26 cellular contexts compared by ENCODE assay signal in genomic region chr1:238439483-238439882, GRCh38.
"Had no signal": no experiment of that assay in that cellular context is flagged by ENCODE, and none has a peak within 500 bp of the region (broad histone marks: within the 10 kb centered on the region; RNA-seq: fewer than 3 reads in every experiment).

No MANE protein-coding gene starts in this region.

- H3K9me3 ChIP-seq: Peyer's patch, SJCRH30 had no signal

- H3K4me3 ChIP-seq: Peyer's patch, SJCRH30 had no signal

- H3K27ac ChIP-seq: KMS-11, Peyer's patch, RWPE1, SJCRH30, VCaP had no signal

- H3K36me3 ChIP-seq: Peyer's patch, SJCRH30 had no signal

- DNase-seq: activated CD4-positive, alpha-beta memory T cell treated with anti-CD3 and anti-CD28 coated beads, Interleukin-2, amount 10 ng/mL, durations not matched to agents 7 days and 5 days; activated CD4-positive, alpha-beta T cell treated with anti-CD3 and anti-CD28 coated beads for 36 hours; activated CD4-positive, alpha-beta T cell treated with anti-CD3 and anti-CD28 coated beads, Interleukin-2, amount 50 U/mL, for 1 hour; activated gamma-delta T cell treated with Interleukin-2 at 50 U/mL for 16 hours; activated naive CD4-positive, alpha-beta T cell treated with anti-CD3 and anti-CD28 coated beads, Interleukin-2, amount 10 ng/mL, durations not matched to agents 7 days and 5 days; activated naive CD8-positive, alpha-beta T cell treated with anti-CD3 and anti-CD28 coated beads for 36 hours; activated T-cell treated with anti-CD3 and anti-CD28 coated beads for 4 hours; activated T-cell treated with anti-CD3 and anti-CD28 coated beads, Interleukin-2, amount 50 U/mL, for 48 hours; cerebellar nuclear complex; MV-4-11; NCI-H1092 treated with DMSO at 0.1 percent for 48 hours; NCI-H1436 treated with DMSO at 0.1 percent for 48 hours; NCI-H187; NCI-H2081; NCI-H446; NCI-H524; NCI-H748 treated with DMSO at 0.1 percent for 48 hours; Peyer's patch; Right ventricle myocardium superior; SJCRH30; T-cell; T-helper 2 cell; T1000 had no signal

- H3K27me3 ChIP-seq: Peyer's patch, SJCRH30 had no signal

- H3K4me2 ChIP-seq: KMS-11 had no signal

- H3K4me1 ChIP-seq: Peyer's patch, SJCRH30 had no signal

- H3K9ac ChIP-seq: KMS-11 had no signal
